Comparison of ENCODE assay signal across 15 cellular contexts in the genomic region with DNA sequence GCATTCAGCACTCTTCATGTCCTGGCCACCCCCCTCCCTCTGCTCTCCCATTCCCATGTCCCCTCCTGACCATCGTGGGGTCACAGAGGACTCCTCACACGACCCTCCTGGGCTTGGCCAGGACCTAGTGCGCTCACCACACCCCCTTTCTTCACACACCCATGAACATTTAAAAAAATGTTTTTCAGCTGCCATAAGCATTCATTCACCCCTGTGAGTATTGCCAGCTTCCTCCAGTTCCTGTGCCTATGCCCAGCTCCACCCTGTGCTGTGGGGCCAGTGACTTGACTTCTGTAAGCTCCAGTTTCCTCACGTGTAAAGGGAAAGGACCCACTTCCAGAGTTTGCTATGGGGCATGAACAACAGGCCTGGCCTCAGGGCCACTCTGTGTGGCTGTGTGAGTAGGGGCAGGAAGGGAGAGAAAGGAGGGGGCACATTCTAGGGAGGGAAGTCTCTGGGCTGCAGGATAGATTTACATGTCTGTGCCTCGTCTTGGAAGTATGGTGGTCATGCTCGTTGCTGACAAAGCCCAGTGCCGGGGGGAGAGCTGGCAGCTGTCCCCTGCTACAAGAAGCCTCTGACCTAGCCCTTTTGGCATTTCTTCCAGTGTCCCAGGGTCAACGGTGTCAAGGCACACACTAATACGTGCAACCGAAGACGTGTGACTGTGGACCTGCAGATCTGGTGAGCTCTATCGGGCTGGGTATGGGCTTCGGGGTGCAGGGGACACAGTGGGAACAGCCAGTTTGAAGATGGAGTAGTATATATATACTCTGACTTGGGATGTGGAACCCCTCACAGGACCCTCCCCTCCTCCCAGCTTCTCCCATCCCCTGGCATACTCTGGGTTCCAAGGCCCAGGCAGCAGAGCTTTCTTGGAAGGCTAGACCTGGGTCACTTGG.
"Had no signal": no experiment of that assay in that cellular context is flagged by ENCODE, and none has a peak within 500 bp of the region (broad histone marks: within the 10 kb centered on the region; RNA-seq: fewer than 3 reads in every experiment).

No MANE protein-coding gene starts in this region.

- H3K27ac Mint-ChIP-seq: activated CD4-positive, alpha-beta memory T cell treated with anti-CD3 and anti-CD28 coated beads for 36 hours; activated naive CD4-positive, alpha-beta T cell treated with anti-CD3 and anti-CD28 coated beads, Interleukin-2, amount 50 U/mL, for 24 hours; dendritic cell treated with granulocyte-macrophage colony-stimulating factor and Interleukin-4, amounts not matched to agents 40 ng/mL and 50 ng/mL, for 4 days had no signal

- H3K4me3 ChIP-seq: body of pancreas, esophagus muscularis mucosa, left ventricle myocardium inferior, ovary, stomach, thyroid gland had no signal

- H3K9me3 Mint-ChIP-seq: activated CD4-positive, alpha-beta memory T cell treated with anti-CD3 and anti-CD28 coated beads for 36 hours; activated naive CD4-positive, alpha-beta T cell treated with anti-CD3 and anti-CD28 coated beads, Interleukin-2, amount 50 U/mL, for 24 hours; dendritic cell treated with granulocyte-macrophage colony-stimulating factor and Interleukin-4, amounts not matched to agents 40 ng/mL and 50 ng/mL, for 4 days had no signal

- H3K4me1 ChIP-seq: body of pancreas, esophagus muscularis mucosa had no signal

- H3K36me3 ChIP-seq: esophagus muscularis mucosa, left ventricle myocardium inferior, ovary, thyroid gland had no signal

- H3K27me3 Mint-ChIP-seq: dendritic cell treated with granulocyte-macrophage colony-stimulating factor and Interleukin-4, amounts not matched to agents 40 ng/mL and 50 ng/mL, for 4 days had no signal

- ATAC-seq: body of pancreas had no signal

- DNase-seq: activated CD4-positive, alpha-beta memory T cell treated with anti-CD3 and anti-CD28 coated beads for 36 hours; activated CD4-positive, CD25-positive, alpha-beta regulatory T cell treated with anti-CD3 and anti-CD28 coated beads, Interleukin-2, amount 50 U/mL, for 72 hours; body of pancreas; foreskin fibroblast; left ventricle myocardium inferior; mesenchymal stem cell; retina; stimulated activated CD4-positive, alpha-beta T cell treated with anti-CD3 and anti-CD28 coated beads, Interleukin-15, amount 100 ng/mL, for 24 hours; stimulated activated CD4-positive, alpha-beta T cell treated with anti-CD3 and anti-CD28 coated beads, Interleukin-4, amount 100 ng/mL, for 4 hours; stomach had no signal

- H3K9me3 ChIP-seq: body of pancreas, esophagus muscularis mucosa, left ventricle myocardium inferior, ovary, stomach, thyroid gland had no signal

- H3K36me3 Mint-ChIP-seq: activated CD4-positive, alpha-beta memory T cell treated with anti-CD3 and anti-CD28 coated beads for 36 hours; activated naive CD4-positive, alpha-beta T cell treated with anti-CD3 and anti-CD28 coated beads, Interleukin-2, amount 50 U/mL, for 24 hours had no signal

- H3K27ac ChIP-seq: body of pancreas, esophagus muscularis mucosa, left ventricle myocardium inferior, ovary, stomach, thyroid gland had no signal

- H3K27me3 ChIP-seq: body of pancreas, ovary, thyroid gland had no signal

- H3K4me3 Mint-ChIP-seq: activated CD4-positive, alpha-beta memory T cell treated with anti-CD3 and anti-CD28 coated beads for 36 hours; activated naive CD4-positive, alpha-beta T cell treated with anti-CD3 and anti-CD28 coated beads, Interleukin-2, amount 50 U/mL, for 24 hours; dendritic cell treated with granulocyte-macrophage colony-stimulating factor and Interleukin-4, amounts not matched to agents 40 ng/mL and 50 ng/mL, for 4 days had no signal
